ENCODE assay signal across 8 cellular contexts in the genomic region with DNA sequence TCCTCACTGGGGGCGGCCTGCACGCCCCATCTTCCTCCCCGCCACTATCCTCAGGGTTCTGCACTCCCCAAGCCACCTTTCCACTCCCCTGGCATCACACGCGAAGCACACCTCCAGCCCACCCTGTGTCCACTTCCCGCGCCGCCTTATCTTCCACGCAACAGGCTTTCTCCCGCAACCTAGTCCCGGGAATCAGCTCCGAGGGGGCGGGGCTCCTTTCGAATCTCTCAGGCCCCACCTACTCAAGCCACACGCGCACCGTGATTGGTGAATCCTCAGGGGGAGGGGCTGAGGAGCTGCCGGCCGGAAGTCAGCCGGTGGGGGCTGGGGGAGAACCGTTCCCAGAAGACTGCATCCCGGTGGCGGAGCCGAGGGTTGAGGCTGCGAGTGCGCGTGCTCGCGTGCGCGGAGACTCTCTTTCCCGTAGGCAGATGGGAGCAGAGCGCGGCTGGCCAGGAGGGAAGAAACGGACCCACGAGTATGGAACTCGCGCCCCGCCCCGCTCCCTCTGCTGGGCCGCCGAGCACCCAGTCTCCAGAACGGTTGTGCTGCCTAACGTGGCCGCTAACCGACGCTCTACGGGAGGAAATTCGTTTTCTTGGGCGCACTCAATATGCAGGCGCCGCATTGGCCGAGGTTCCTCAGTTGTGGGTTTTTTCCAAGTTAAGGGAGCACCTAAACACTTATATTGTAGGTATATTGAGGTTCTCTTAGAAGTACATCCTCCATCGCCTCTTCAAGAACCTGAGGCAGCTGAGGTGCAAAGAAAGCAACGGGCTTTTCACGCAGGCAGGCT. TPM values are rescaled to one million over a fixed set of nuclear protein-coding genes. Genes with fewer than 3 reads are reported as not detected.
DNase-seq lines count a peak whose midpoint lies in the region; FAIRE-seq and TF ChIP-seq lines count a peak whose summit lies in the region.

Gene PSRC1 (minus strand): TSS at position 194 of the 796 bp plus-strand sequence.

- H2AK5ac ChIP-seq in H1 (ENCODE audit: low read depth, low read length) = peak within 1 kb of the TSS; percentile 70; the same call in 1 of the 2 replicates
- H2AK5ac ChIP-seq in mesenchymal stem cell (ENCODE audit: low read length, severe bottlenecking) = peak within 1 kb of the TSS; percentile 75

- no peak within 1 kb of the TSS for H3K23ac ChIP-seq in H1 (ENCODE audit: insufficient read length)
- H3K23ac ChIP-seq in mesenchymal stem cell (ENCODE audit: low read length in 2 of 2) = peak within 1 kb of the TSS in 1 of 2 experiments; percentile 75

- H3K4me2 ChIP-seq in H1 (ENCODE audit: insufficient read depth in 1 of 2, low read depth in 2 of 2, low read length in 2 of 2) = peak within 1 kb of the TSS; percentile 84 to 91
- peak within 1 kb of the TSS; percentile 64 for H3K4me2 ChIP-seq in mesenchymal stem cell (ENCODE audit: low read length, poor library complexity, severe bottlenecking)

- H3K9me3 ChIP-seq in H1 (ENCODE audit: insufficient read depth in 2 of 2, low read depth in 1 of 2, low read length in 1 of 2) (no peaks in the 10 kb centered on the region), mesenchymal stem cell (ENCODE audit: control insufficient read depth, low read length) (no peaks in the 10 kb centered on the region)

- TF ChIP-seq POLR2A in H1 (IDR thresholded peaks at IDR 0.05; ENCODE audit: control extremely low read depth in 1 of 2, low read depth in 2 of 2, low read length in 2 of 2) = peak; percentile 81 to 88; a peak in 2 of 3 replicates

- H3K27ac ChIP-seq in H1 (ENCODE audit: low read depth, low read length) = peak within 1 kb of the TSS; percentile 87
- peak within 1 kb of the TSS; percentile 86 for H3K27ac ChIP-seq in mesenchymal stem cell (ENCODE audit: low read length, poor library complexity, severe bottlenecking)

- TF ChIP-seq CTCF in GM20000 (IDR thresholded peaks at IDR 0.05; ENCODE audit: extremely low read depth, missing control alignments) (peak; percentile 30), H1 (IDR thresholded peaks at IDR 0.05; ENCODE audit: control extremely low read depth in 1 of 3, insufficient read depth in 1 of 3, low read depth in 1 of 3, low read length in 3 of 3) (no peak; a peak in 1 of 4 replicates)

- POLR2A ChIA-PET in H1 (lab: Charles Lee; ENCODE audit: partially characterized antibody) = interaction anchor here (0.8 to 2.3 kb wide), 17 partner anchors 9 to 536 kb away, joined by 3 to 18 read pairs (median 4); partner anchors contain the start of genes MYBPHL, SARS1, SORT1 and STXBP3

- WGBS in H1 (ENCODE audit: extremely low coverage in 1 of 2, insufficient coverage in 1 of 2, insufficient read length in 1 of 2, insufficient replicate concordance in 2 of 2, low coverage in 1 of 2, low lambda C conversion rate in 2 of 2, missing lambda C conversion rate in 1 of 2), 2 experiments = 4% methylated on average over 50 of the region's 56 CpGs; no CpG with 5 or more reads in 1 of the 2 experiments
- WGBS in mesenchymal stem cell = 2% methylated on average over 52 of the region's 56 CpGs

- TF ChIP-seq RAD21 in H1 (IDR thresholded peaks at IDR 0.05 in 1 of 2, conservative IDR thresholded peaks at IDR 0.05 in 1 of 2; ENCODE audit: low read depth in 2 of 2, low read length in 2 of 2) = no peak

- H3K36me3 ChIP-seq in H1 (ENCODE audit: control insufficient read depth in 2 of 4, insufficient read depth in 4 of 4, low read length in 3 of 4) = peaks cover 10 to 22% (median 16%) of the 10 kb centered on the region in 4 experiments; a peak in 6 of 8 replicates
- peaks cover 12 to 13% of the 10 kb centered on the region in 2 experiments for H3K36me3 ChIP-seq in mesenchymal stem cell (ENCODE audit: control insufficient read depth in 1 of 2, insufficient read depth in 2 of 2, low read depth in 1 of 2, low read length in 2 of 2)

- FAIRE-seq in H1 (lab: Jason Lieb, UNC) = no peak

- H3K4me3 ChIP-seq in H1 (ENCODE audit: extremely low read depth in 1 of 4, insufficient read depth in 2 of 4, low read depth in 3 of 4, low read length in 4 of 4) (peak within 1 kb of the TSS; percentile 54 to 95 (median 86)), mesenchymal stem cell (ENCODE audit: insufficient read depth in 1 of 2, low read depth in 1 of 2, low read length in 2 of 2) (peak within 1 kb of the TSS; percentile 74 to 90)

- H3K9ac ChIP-seq in H1 (replicated peaks in 1 of 4; ENCODE audit: extremely low read depth in 1 of 4, low read depth in 3 of 4, low read length in 3 of 4) (peak within 1 kb of the TSS; percentile 55 to 81 (median 67)), mesenchymal stem cell (ENCODE audit: low read length) (peak within 1 kb of the TSS; percentile 90)

- H4K91ac ChIP-seq in H1 (replicated peaks; ENCODE audit: insufficient read length, low read length) (peak within 1 kb of the TSS; percentile 78), mesenchymal stem cell (ENCODE audit: low read length) (peak within 1 kb of the TSS; percentile 79)

- H3K14ac ChIP-seq in H1 (ENCODE audit: insufficient read length) (no peak within 1 kb of the TSS), mesenchymal stem cell (ENCODE audit: low read length in 2 of 2) (peak within 1 kb of the TSS in 1 of 2 experiments; percentile 82)

- CTCF ChIA-PET in H1 (lab: Charles Lee; ENCODE audit: partially characterized antibody) = interaction anchor here (0.6 to 3.0 kb wide), 12 partner anchors 18 to 337 kb away, joined by 3 to 30 read pairs (median 4); partner anchors contain the start of genes CYB561D1 and SORT1

- peaks cover 8 to 11% (median 10%) of the 10 kb centered on the region in 4 experiments for H3K4me1 ChIP-seq in H1 (replicated peaks in 1 of 4; ENCODE audit: control insufficient read depth in 3 of 4, insufficient read depth in 4 of 4, low read length in 3 of 4)
- H3K4me1 ChIP-seq in mesenchymal stem cell (ENCODE audit: control insufficient read depth, insufficient read depth, low read depth, low read length) = peaks cover 19% of the 10 kb centered on the region

- H3K79me1 ChIP-seq in H1 (ENCODE audit: low read depth, low read length) (peaks cover 7% of the 10 kb centered on the region), mesenchymal stem cell (replicated peaks; ENCODE audit: low read length, poor library complexity, severe bottlenecking) (peaks cover 26% of the 10 kb centered on the region)

- H3K18ac ChIP-seq in H1 (ENCODE audit: extremely low read depth, low read length) (peak within 1 kb of the TSS; percentile 88), mesenchymal stem cell (ENCODE audit: low read depth in 1 of 2, low read length in 2 of 2) (peak within 1 kb of the TSS; percentile 60 to 88)

- 0 out of 2 replicates have a peak within 1 kb of the TSS, but pooled peaks have one; percentile 76 for H2BK15ac ChIP-seq in H1 (ENCODE audit: low read length)
- H2BK15ac ChIP-seq in mesenchymal stem cell (ENCODE audit: low read depth, poor library complexity, severe bottlenecking) = no peak within 1 kb of the TSS

- peak; percentile 99 for DNase-seq in COR-L47 (lab: John Stamatoyannopoulos, UW)
- DNase-seq in GM20000 (ENCODE audit: low spot score) = peak; percentile 95
- peak; percentile 96 for DNase-seq in HT-29 (ENCODE audit: low spot score)
- DNase-seq in NOMO-1 (lab: John Stamatoyannopoulos, UW; ENCODE audit: unreplicated experiment in 2 of 2) = peak; percentile 85 to 89
- DNase-seq in activated CD8-positive, alpha-beta memory T cell treated with anti-CD3 and anti-CD28 coated beads for 4 hours (ENCODE audit: low read depth in 2 of 2) = peak; percentile 80 to 81
- peak; percentile 81 to 96 for DNase-seq in H1 (ENCODE audit: low read depth in 1 of 2, low spot score in 2 of 2)
- DNase-seq in mesenchymal stem cell = peak; percentile 96
- DNase-seq in stimulated activated CD8-positive, alpha-beta memory T cell treated with anti-CD3 and anti-CD28 coated beads, Interleukin-12 subunit alpha, Interleukin-12 subunit beta, amount 100 ng/mL, for 4 hours (ENCODE audit: low read depth) = peak; percentile 79

- H3K23me2 ChIP-seq in H1 (ENCODE audit: low read depth, low read length) = peaks cover 12% of the 10 kb centered on the region

- peak within 1 kb of the TSS; percentile 82 for H4K8ac ChIP-seq in H1 (ENCODE audit: extremely low read depth, insufficient read depth, low read length)
- peak within 1 kb of the TSS; percentile 78 for H4K8ac ChIP-seq in mesenchymal stem cell (ENCODE audit: low read length)

- H3K4ac ChIP-seq in H1 (replicated peaks; ENCODE audit: insufficient read length, low read depth, low read length) = peak within 1 kb of the TSS; percentile 69
- H3K4ac ChIP-seq in mesenchymal stem cell (ENCODE audit: low read depth in 1 of 2, low read length in 2 of 2) = peak within 1 kb of the TSS; percentile 84 to 89

- H4K5ac ChIP-seq in H1 (ENCODE audit: insufficient read length, low read depth, low read length) = peak within 1 kb of the TSS; percentile 91

- H2BK120ac ChIP-seq in H1 (replicated peaks; ENCODE audit: low read depth, low read length) = peak within 1 kb of the TSS; percentile 21
- peak within 1 kb of the TSS; percentile 50 for H2BK120ac ChIP-seq in mesenchymal stem cell (ENCODE audit: low read depth, low read length)

- H4K20me1 ChIP-seq in H1 (replicated peaks in 1 of 2; ENCODE audit: control insufficient read depth in 1 of 2, insufficient read depth in 2 of 2, low read length in 2 of 2) = no peaks in the 10 kb centered on the region

- no peak for TF ChIP-seq EP300 in H1 (IDR thresholded peaks at IDR 0.05; ENCODE audit: borderline replicate concordance in 1 of 2, low read depth in 2 of 2, low read length in 2 of 2)

- no peak within 1 kb of the TSS for H2BK20ac ChIP-seq in H1 (ENCODE audit: low read length)

- peaks cover 0 to 16% of the 10 kb centered on the region in 2 experiments; a peak in 3 of 4 replicates for H3K79me2 ChIP-seq in H1 (ENCODE audit: control insufficient read depth in 1 of 2, insufficient read depth in 2 of 2, low read length in 2 of 2)

- no peaks in the 10 kb centered on the region for H3K27me3 ChIP-seq in H1 (replicated peaks in 1 of 4; ENCODE audit: control insufficient read depth in 3 of 4, extremely low read depth in 1 of 4, insufficient read depth in 3 of 4, low read length in 3 of 4)
- no peaks in the 10 kb centered on the region for H3K27me3 ChIP-seq in mesenchymal stem cell (ENCODE audit: control insufficient read depth in 1 of 2, insufficient read depth in 1 of 2, low read length in 2 of 2)

- H2BK12ac ChIP-seq in H1 (ENCODE audit: low read depth, low read length) (peak within 1 kb of the TSS; percentile 60; the same call in 1 of the 2 replicates), mesenchymal stem cell (ENCODE audit: low read length in 2 of 2) (peak within 1 kb of the TSS in 1 of 2 experiments; percentile 59)

- H2AFZ ChIP-seq in H1 (ENCODE audit: low read length) = peak within 1 kb of the TSS; percentile 80; the same call in 1 of the 2 replicates
- H2AFZ ChIP-seq in mesenchymal stem cell (ENCODE audit: low read depth, low read length) = peak within 1 kb of the TSS; percentile 90

- H3K56ac ChIP-seq in H1 (replicated peaks; ENCODE audit: insufficient read length, low read depth, low read length) = peak within 1 kb of the TSS; percentile 7

- H2BK5ac ChIP-seq in H1 (ENCODE audit: low read depth, low read length) (peak within 1 kb of the TSS; percentile 90), mesenchymal stem cell (ENCODE audit: low read depth, low read length, poor library complexity, severe bottlenecking) (no peak within 1 kb of the TSS)

RNA-seq across cellular contexts. Expression of gene PSRC1, which starts in this region (rescaled TPM):
- total RNA-seq in HT-29 (2014; rRNA removed; shearing (Covaris generic)) = 54.6 and 61.1 TPM in 2 replicates
- total RNA-seq in H1 (2021; fragmentation: NEBNext Ultra II Directional; extraction: Animal tissue kit (Norgen Biotek cat#: 25700)) = 67.3 and 69.6 TPM in 2 replicates
- 56.1 and 83.3 TPM in 2 replicates for polyA plus RNA-seq in H1 (2011; rRNA removed)
- 61.4 TPM for polyA plus RNA-seq in H1 (2011; cell fraction: cytosol; rRNA removed)
- polyA plus RNA-seq in H1 (2011; cell fraction: nucleus; rRNA removed) = 94.4 TPM
- 49.1 to 60.0 TPM (median 56.5 TPM) in 4 replicates for polyA plus RNA-seq in H1 (2012, experiment 1 of 2)
- 58.9 TPM for polyA plus RNA-seq in H1 (2012, experiment 2 of 2)
- polyA plus RNA-seq in H1 (2013, experiment 1 of 2) = 54.5 TPM
- polyA plus RNA-seq in H1 (2013, experiment 2 of 2) = 53.3 TPM
- polyA minus RNA-seq in H1 (2011; rRNA and poly(A)+ RNA removed) = 16.6 and 25.5 TPM in 2 replicates
- polyA minus RNA-seq in H1 (2011; cell fraction: cytosol; rRNA and poly(A)+ RNA removed) = 24.0 TPM
- 21.1 TPM for polyA minus RNA-seq in H1 (2011; cell fraction: nucleus; rRNA and poly(A)+ RNA removed)
- polyA plus RNA-seq in mesenchymal stem cell (2013, experiment 1 of 2) = 7.4 TPM
- 7.5 TPM for polyA plus RNA-seq in mesenchymal stem cell (2013, experiment 2 of 2)

Comparison
In these comparisons a context has a peak if more than half of its experiments do, and no peak if none do; other contexts are left out.
1. Peak in every context shown above with its lines: DNase-seq, H3K4me3 ChIP-seq and H3K27ac ChIP-seq.